In genomic region chr12:102415515-102415914, GRCh38 we compare ENCODE assay signal across 8 cellular contexts.
"Had no signal": no experiment of that assay in that cellular context is flagged by ENCODE, and none has a peak within 500 bp of the region (broad histone marks: within the 10 kb centered on the region; RNA-seq: fewer than 3 reads in every experiment).

No MANE protein-coding gene starts in this region.

- H3K36me3 Mint-ChIP-seq: IgD-negative memory B cell had no signal

- H2AFZ ChIP-seq: GM23248 had no signal

- H3K4me3 ChIP-seq: GM23248 had no signal

- H3K27ac Mint-ChIP-seq: H9, IgD-negative memory B cell had no signal

- H3K4me1 Mint-ChIP-seq: IgD-negative memory B cell had no signal

- DNase-seq: GM23248, GOT3, H9, HCEC 1CT, KBM-7 had no signal

- H3K27ac ChIP-seq: GM23248 had no signal

- H3K9ac ChIP-seq: GM23248 had no signal

- H3K9me3 Mint-ChIP-seq: H9, IgD-negative memory B cell had no signal

- H3K4me3 Mint-ChIP-seq: H9, IgD-negative memory B cell had no signal

- FAIRE-seq: H54, HTR-8/SVneo had no signal
